Comparison of ENCODE assay signal across 19 cellular contexts in genomic region chr6:21383499-21384085, GRCh38.
DNase-seq lines count a peak whose midpoint lies in the region; ATAC-seq and TF ChIP-seq lines count a peak whose summit lies in the region.
"Had no signal": no experiment of that assay in that cellular context is flagged by ENCODE, and none has a peak within 500 bp of the region (broad histone marks: within the 10 kb centered on the region; RNA-seq: fewer than 3 reads in every experiment).

No MANE protein-coding gene starts in this region.

- H3K27ac ChIP-seq in GM23338 (ENCODE audit: low read depth) (no peak overlapping the region), PC-9 (peak overlapping the region; percentile 42), hepatocyte (peak overlapping the region; percentile 52), smooth muscle cell (ENCODE audit: low read depth) (no peak overlapping the region)
- H3K27ac ChIP-seq: ascending aorta, C4-2B had no signal

- ATAC-seq in GM23338 (no peak), GM19397 (IDR thresholded peaks at IDR 0.05; ENCODE audit: unreplicated experiment) (no peak), GM21360 (IDR thresholded peaks at IDR 0.05; ENCODE audit: unreplicated experiment) (no peak)

- peaks cover 3% of the 10 kb centered on the region for H3K27me3 Mint-ChIP-seq in GM23338 (ENCODE audit: insufficient read depth, low read depth, poor library complexity)
- H3K27me3 Mint-ChIP-seq in activated naive CD4-positive, alpha-beta T cell treated with anti-CD3 and anti-CD28 coated beads for 36 hours (ENCODE audit: low read depth): no peaks in the 10 kb centered on the region

- peaks cover 3% of the 10 kb centered on the region; the same call in 2 of the 3 replicates for H3K9me3 Mint-ChIP-seq in GM23338
- H3K9me3 Mint-ChIP-seq in activated naive CD4-positive, alpha-beta T cell treated with anti-CD3 and anti-CD28 coated beads for 36 hours: no peaks in the 10 kb centered on the region

- H3K79me2 ChIP-seq in GM23338 (replicated peaks; ENCODE audit: insufficient read depth) (no peaks in the 10 kb centered on the region), PC-9 (ENCODE audit: low read depth) (no peaks in the 10 kb centered on the region), hepatocyte (no peaks in the 10 kb centered on the region), smooth muscle cell (ENCODE audit: low read depth) (no peaks in the 10 kb centered on the region)

- no peak overlapping the region for H3K9ac ChIP-seq in smooth muscle cell (ENCODE audit: low read depth)

- H3K9me2 ChIP-seq in GM23338 (ENCODE audit: insufficient read depth) (no peaks in the 10 kb centered on the region), PC-9 (ENCODE audit: insufficient read depth) (no peaks in the 10 kb centered on the region), hepatocyte (replicated peaks; ENCODE audit: insufficient read depth) (no peaks in the 10 kb centered on the region)

- POLR2A ChIA-PET in PC-9 (lab: Charles Lee; ENCODE audit: unreplicated experiment): no interaction called here

- H3K4me3 Mint-ChIP-seq in GM23338: no peak overlapping the region
- H3K4me3 Mint-ChIP-seq in activated naive CD4-positive, alpha-beta T cell treated with anti-CD3 and anti-CD28 coated beads for 36 hours: no peak overlapping the region
- H3K4me3 Mint-ChIP-seq: activated naive CD8-positive, alpha-beta T cell had no signal

- WGBS in hepatocyte (ENCODE audit: low lambda C conversion rate, missing lambda C conversion rate): 76% methylated on average over 17 of the region's 17 CpGs
- WGBS in smooth muscle cell (ENCODE audit: low lambda C conversion rate): 88% methylated on average over 17 of the region's 17 CpGs

- no peaks in the 10 kb centered on the region for H3K36me3 ChIP-seq in GM23338 (ENCODE audit: insufficient read depth)
- no peaks in the 10 kb centered on the region for H3K36me3 ChIP-seq in PC-9 (ENCODE audit: low read depth)
- H3K36me3 ChIP-seq in hepatocyte (replicated peaks; ENCODE audit: insufficient read depth, low read depth): no peaks in the 10 kb centered on the region
- H3K36me3 ChIP-seq in smooth muscle cell (ENCODE audit: low read depth): no peaks in the 10 kb centered on the region
- H3K36me3 ChIP-seq: ascending aorta had no signal

- no TSS peak for BruUV-seq in PC-9 (replicated peaks; lab: Mats Ljungman, UMichigan)

- CTCF ChIA-PET in PC-9 (lab: Charles Lee): no interaction called here
- CTCF ChIA-PET in activated naive CD4-positive, alpha-beta T cell treated with anti-CD3 and anti-CD28 coated beads for 36 hours (lab: Charles Lee): no interaction called here

- H3K27me3 ChIP-seq in GM23338 (ENCODE audit: insufficient read depth) (no peaks in the 10 kb centered on the region), PC-9 (ENCODE audit: insufficient read depth, low read depth) (no peaks in the 10 kb centered on the region), hepatocyte (no peaks in the 10 kb centered on the region), smooth muscle cell (ENCODE audit: low read depth) (no peaks in the 10 kb centered on the region)
- H3K27me3 ChIP-seq: ascending aorta, dorsolateral prefrontal cortex had no signal

- H3F3A ChIP-seq in GM23338 (replicated peaks; ENCODE audit: low read depth) (no peaks in the 10 kb centered on the region), PC-9 (ENCODE audit: insufficient read depth, low read depth) (peaks cover 24% of the 10 kb centered on the region), smooth muscle cell (ENCODE audit: low read depth) (peaks cover 10% of the 10 kb centered on the region)

- H3K4me1 Mint-ChIP-seq in GM23338: peaks cover 8% of the 10 kb centered on the region; the same call in 2 of the 3 replicates
- H3K4me1 Mint-ChIP-seq in activated naive CD4-positive, alpha-beta T cell treated with anti-CD3 and anti-CD28 coated beads for 36 hours (ENCODE audit: low read depth): no peaks in the 10 kb centered on the region

- H3K4me2 ChIP-seq in GM23338 (no peak overlapping the region), PC-9 (peak overlapping the region; percentile 53), hepatocyte (peak overlapping the region; percentile 8), smooth muscle cell (peak overlapping the region; percentile 54)

- H4K20me1 ChIP-seq in GM23338 (replicated peaks; ENCODE audit: insufficient read depth) (no peaks in the 10 kb centered on the region), PC-9 (ENCODE audit: insufficient read depth) (no peaks in the 10 kb centered on the region), hepatocyte (ENCODE audit: insufficient read depth, poor library complexity, severe bottlenecking) (no peaks in the 10 kb centered on the region), smooth muscle cell (ENCODE audit: low read depth) (no peaks in the 10 kb centered on the region)

- intact Hi-C loops in PC-9 (cut with micrococcal nuclease; ENCODE audit: unreplicated experiment): loop anchor here (5.0 to 10.0 kb wide), 2 partner anchors 161 to 201 kb away; no protein-coding TSS in a partner anchor
- intact Hi-C loops in activated naive CD4-positive, alpha-beta T cell treated with anti-CD3 and anti-CD28 coated beads for 36 hours (cut with micrococcal nuclease): no loop called here

- H3K9me3 ChIP-seq in PC-9 (ENCODE audit: insufficient read depth, low read depth): no peaks in the 10 kb centered on the region
- H3K9me3 ChIP-seq in hepatocyte (ENCODE audit: low read depth): no peaks in the 10 kb centered on the region
- H3K9me3 ChIP-seq in smooth muscle cell (replicated peaks; ENCODE audit: low read depth): no peaks in the 10 kb centered on the region
- H3K9me3 ChIP-seq: ascending aorta had no signal

- DNase-seq in GM23338 (ENCODE audit: low spot score) (no peak), PC-9 (no peak), hepatocyte (ENCODE audit: low spot score) (no peak), smooth muscle cell (lab: John Stamatoyannopoulos, UW; ENCODE audit: unreplicated experiment) (no peak)
- DNase-seq in activated naive CD4-positive, alpha-beta T cell treated with anti-CD3 and anti-CD28 coated beads for 36 hours: no peak
- DNase-seq: activated CD4-positive, alpha-beta T cell treated with anti-CD3 and anti-CD28 coated beads, Interleukin-2, amount 50 U/mL, for 4 hours; head of caudate nucleus; NCI-H1436 treated with DMSO at 0.1 percent for 48 hours; NCI-H2107; NCI-H446 treated with DMSO at 0.1 percent for 48 hours; RPMI8226; small intestine; T-helper 9 cell had no signal

- no peaks in the 10 kb centered on the region for H3K36me3 Mint-ChIP-seq in GM23338 (ENCODE audit: low read depth)
- H3K36me3 Mint-ChIP-seq in activated naive CD4-positive, alpha-beta T cell treated with anti-CD3 and anti-CD28 coated beads for 36 hours (ENCODE audit: low read depth): no peaks in the 10 kb centered on the region
- H3K36me3 Mint-ChIP-seq: activated naive CD8-positive, alpha-beta T cell had no signal

- H3K4me3 ChIP-seq in GM23338: no peak overlapping the region
- H3K4me3 ChIP-seq in PC-9: no peak overlapping the region
- no peak overlapping the region for H3K4me3 ChIP-seq in hepatocyte
- H3K4me3 ChIP-seq in smooth muscle cell: no peak overlapping the region
- H3K4me3 ChIP-seq: ascending aorta, dorsolateral prefrontal cortex had no signal

- H2AFZ ChIP-seq in GM23338 (0 out of 2 replicates have a peak overlapping the region, but pooled peaks have one; percentile 59), PC-9 (no peak overlapping the region), hepatocyte (peak overlapping the region; percentile 8), smooth muscle cell (ENCODE audit: low read depth) (no peak overlapping the region)

- TF ChIP-seq CTCF in GM23338 (conservative IDR thresholded peaks at IDR 0.05; ENCODE audit: low read depth in 2 of 2) (no peak), PC-9 (conservative IDR thresholded peaks at IDR 0.05) (no peak), hepatocyte (IDR thresholded peaks at IDR 0.05; ENCODE audit: poor library complexity) (no peak), smooth muscle cell (IDR thresholded peaks at IDR 0.05; ENCODE audit: borderline replicate concordance, insufficient read depth, poor library complexity, severe bottlenecking) (no peak)

- H3K27ac Mint-ChIP-seq in GM23338: no peak overlapping the region
- no peak overlapping the region for H3K27ac Mint-ChIP-seq in activated naive CD4-positive, alpha-beta T cell treated with anti-CD3 and anti-CD28 coated beads for 36 hours
- H3K27ac Mint-ChIP-seq: activated naive CD8-positive, alpha-beta T cell had no signal

- H3K4me1 ChIP-seq in GM23338 (ENCODE audit: insufficient read depth): no peaks in the 10 kb centered on the region
- H3K4me1 ChIP-seq in PC-9 (replicated peaks; ENCODE audit: insufficient read depth): peaks cover 73% of the 10 kb centered on the region
- H3K4me1 ChIP-seq in hepatocyte (ENCODE audit: insufficient read depth): peaks cover 6% of the 10 kb centered on the region
- peaks cover 14% of the 10 kb centered on the region for H3K4me1 ChIP-seq in smooth muscle cell (ENCODE audit: low read depth)
- H3K4me1 ChIP-seq: ascending aorta had no signal

TF ChIP-seq in GM23338, 12 proteins besides CTCF, POLR2A, EP300 and RAD21 (continues in another document):
- no peak for TF ChIP-seq NANOG (IDR thresholded peaks at IDR 0.05; ENCODE audit: borderline replicate concordance)
- TF ChIP-seq, protein P1, sequence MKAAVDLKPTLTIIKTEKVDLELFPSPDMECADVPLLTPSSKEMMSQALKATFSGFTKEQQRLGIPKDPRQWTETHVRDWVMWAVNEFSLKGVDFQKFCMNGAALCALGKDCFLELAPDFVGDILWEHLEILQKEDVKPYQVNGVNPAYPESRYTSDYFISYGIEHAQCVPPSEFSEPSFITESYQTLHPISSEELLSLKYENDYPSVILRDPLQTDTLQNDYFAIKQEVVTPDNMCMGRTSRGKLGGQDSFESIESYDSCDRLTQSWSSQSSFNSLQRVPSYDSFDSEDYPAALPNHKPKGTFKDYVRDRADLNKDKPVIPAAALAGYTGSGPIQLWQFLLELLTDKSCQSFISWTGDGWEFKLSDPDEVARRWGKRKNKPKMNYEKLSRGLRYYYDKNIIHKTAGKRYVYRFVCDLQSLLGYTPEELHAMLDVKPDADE (IDR thresholded peaks at IDR 0.05): no peak
- no peak for TF ChIP-seq POLR2AphosphoS5 (IDR thresholded peaks at IDR 0.05; ENCODE audit: low read depth)
- no peak for TF ChIP-seq STAT1 (IDR thresholded peaks at IDR 0.05; ENCODE audit: unreplicated experiment)

Comparison
In these comparisons a context has a peak if more than half of its experiments do, and no peak if none do; other contexts are left out.
1. H2AFZ ChIP-seq: peak in GM23338 (single experiment) and hepatocyte (single experiment); none in PC-9 (single experiment) and smooth muscle cell (single experiment).
2. H3K27ac ChIP-seq: peak in PC-9 (single experiment) and hepatocyte (single experiment); none in GM23338 (single experiment) and smooth muscle cell (single experiment).